Comparison of ENCODE assay signal across 1 cellular context in genomic region chr17:7438050-7438614, GRCh38.
TF ChIP-seq lines count a peak whose summit lies in the region.

No MANE protein-coding gene starts in this region.

TF ChIP-seq in GM12878, 131 proteins besides CTCF, POLR2A, EP300 and RAD21:
- TF ChIP-seq EGR1 (IDR thresholded peaks at IDR 0.05; ENCODE audit: borderline replicate concordance in 1 of 2, low read depth in 2 of 2, low read length in 2 of 2), result peak in 1 of 2 experiments; percentile 33; a peak in 1 of 3 replicates
- 0 out of 2 replicates have a peak, but pooled peaks have one; percentile 7 for TF ChIP-seq ZBTB33 (IDR thresholded peaks at IDR 0.05)
- TF ChIP-seq BACH1 (IDR thresholded peaks at IDR 0.05; ENCODE audit: borderline replicate concordance), result peak; percentile 20; the same call in 1 of the 2 replicates
- TF ChIP-seq SIN3A (IDR thresholded peaks at IDR 0.05; ENCODE audit: low read depth, low read length), result no peak
